Comparison of ENCODE assay signal across 25 cellular contexts in the genomic region with DNA sequence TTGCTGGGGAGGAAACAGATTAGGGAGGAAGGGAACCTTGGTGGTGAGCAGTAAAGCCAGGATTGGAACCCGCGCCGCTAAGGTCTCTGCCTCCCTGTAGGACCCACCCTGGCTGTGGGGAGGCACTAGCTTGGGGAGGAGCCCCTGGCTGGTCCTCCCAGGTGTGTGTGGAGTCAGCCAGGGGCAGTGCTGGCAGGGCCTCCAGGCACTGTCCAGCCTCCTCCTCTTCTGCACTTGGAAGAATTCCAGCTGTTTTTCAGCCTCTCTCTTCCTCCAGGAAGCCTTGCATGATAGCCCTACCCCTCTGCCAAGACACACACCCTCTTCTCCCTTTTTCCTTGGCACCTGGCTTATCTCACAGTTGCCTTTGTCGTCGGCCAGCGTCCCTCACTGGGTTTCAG. TPM values are rescaled to one million over a fixed set of nuclear protein-coding genes. Genes with fewer than 3 reads are reported as not detected.
DNase-seq lines count a peak whose midpoint lies in the region; ATAC-seq, FAIRE-seq and TF ChIP-seq lines count a peak whose summit lies in the region.
"Had no signal": no experiment of that assay in that cellular context is flagged by ENCODE, and none has a peak within 500 bp of the region (broad histone marks: within the 10 kb centered on the region; RNA-seq: fewer than 3 reads in every experiment).

No MANE protein-coding gene starts in this region.

- TF ChIP-seq CTCF in K562 (IDR thresholded peaks at IDR 0.05 in 2 of 3, conservative IDR thresholded peaks at IDR 0.05 in 1 of 3; ENCODE audit: insufficient read depth in 2 of 3, low read depth in 1 of 3, low read length in 3 of 3), result no peak
- no peak for TF ChIP-seq CTCF in lower lobe of right lung (IDR thresholded peaks at IDR 0.05)

- no peak for FAIRE-seq in K562 (lab: Jason Lieb, UNC)

- CTCF ChIA-PET in K562 (lab: Yijun Ruan, JAX; ENCODE audit: low intra/inter-chr PET ratio), result no interaction called here

- peaks cover 8% of the 10 kb centered on the region; the same call in 1 of the 3 replicates for H3K79me2 ChIP-seq in K562 (ENCODE audit: control insufficient read depth, insufficient read depth, low read length)

- POLR2A ChIA-PET in K562 (lab: Yijun Ruan, JAX), result interaction anchor here (1.1 to 1.4 kb wide), 4 partner anchors 9 to 95 kb away, joined by 4 to 6 read pairs (median 5); no protein-coding TSS in a partner anchor

- TF ChIP-seq RAD21 in K562 (CRISPR knock-in tag; conservative IDR thresholded peaks at IDR 0.05 in 1 of 2, IDR thresholded peaks at IDR 0.05 in 1 of 2), result no peak

- no peak for TF ChIP-seq POLR2A in K562 (conservative IDR thresholded peaks at IDR 0.05)

- H3K4me3 ChIP-seq in K562 (no peak overlapping the region), lower lobe of right lung (no peak overlapping the region)
- H3K4me3 ChIP-seq: MG63 had no signal

- H3K4me2 ChIP-seq in K562 (ENCODE audit: insufficient read depth, low read length), result no peak overlapping the region

- no peak overlapping the region for H3K4me3 Mint-ChIP-seq in T-helper 1 cell treated with Interleukin-12 subunit alpha and Interleukin-12 subunit beta and Interleukin-4 antibody, amounts not matched to agents 30 μg/mL and 1 μg/mL, for 36 hours
- no peak overlapping the region for H3K4me3 Mint-ChIP-seq in stimulated activated effector memory CD8-positive, alpha-beta T cell treated with anti-CD3 and anti-CD28 coated beads, Interleukin-12 subunit alpha, Interleukin-12 subunit beta, amount 100 ng/mL, for 72 hours
- H3K4me3 Mint-ChIP-seq: activated B cell treated with CpG ODN at 0.5 μM for 24 hours; activated CD8-positive, alpha-beta T cell treated with anti-CD3 and anti-CD28 coated beads, Interleukin-2, amount 10 ng/mL, durations not matched to agents 7 days and 5 days; activated naive CD8-positive, alpha-beta T cell treated with anti-CD3 and anti-CD28 coated beads for 36 hours had no signal

- 60% methylated on average over 6 of the region's 6 CpGs for WGBS in K562 (ENCODE audit: insufficient coverage, low coverage, missing lambda C conversion rate)

- intact Hi-C loops in K562 (cut with micrococcal nuclease), result no loop called here
- intact Hi-C loops in lower lobe of right lung (cut with DNase I), result no loop called here

- no peak for TF ChIP-seq EP300 in K562 (IDR thresholded peaks at IDR 0.05; ENCODE audit: low read length)

- H3K27me3 ChIP-seq in K562 (ENCODE audit: control insufficient read depth in 2 of 2, insufficient read depth in 2 of 2, low read length in 2 of 2), result no peaks in the 10 kb centered on the region
- no peaks in the 10 kb centered on the region for H3K27me3 ChIP-seq in lower lobe of right lung (ENCODE audit: low read depth)
- H3K27me3 ChIP-seq: MG63 had no signal

- H3K9me3 ChIP-seq in K562 (replicated peaks; ENCODE audit: control insufficient read depth, insufficient read depth, low read depth, low read length) (no peaks in the 10 kb centered on the region), lower lobe of right lung (no peaks in the 10 kb centered on the region)
- H3K9me3 ChIP-seq: MG63 had no signal

- no peaks in the 10 kb centered on the region for H3K9me1 ChIP-seq in K562 (ENCODE audit: control insufficient read depth, insufficient read depth, low read length)

- no peaks in the 10 kb centered on the region for H3K27me3 Mint-ChIP-seq in T-helper 1 cell treated with Interleukin-12 subunit alpha and Interleukin-12 subunit beta and Interleukin-4 antibody, amounts not matched to agents 30 μg/mL and 1 μg/mL, for 36 hours (ENCODE audit: low read depth)
- H3K27me3 Mint-ChIP-seq: activated B cell treated with CpG ODN at 0.5 μM for 24 hours; activated naive CD8-positive, alpha-beta T cell treated with anti-CD3 and anti-CD28 coated beads for 36 hours had no signal

- H3K27ac ChIP-seq in K562 (ENCODE audit: extremely low read depth, low read depth, low read length) (peak overlapping the region; percentile 64), lower lobe of right lung (peak overlapping the region; percentile 58)
- H3K27ac ChIP-seq: epithelial cell of prostate had no signal

- no peaks in the 10 kb centered on the region for H3K36me3 ChIP-seq in K562 (ENCODE audit: control insufficient read depth, insufficient read depth, low read length)
- H3K36me3 ChIP-seq in lower lobe of right lung, result no peaks in the 10 kb centered on the region
- H3K36me3 ChIP-seq: MG63 had no signal

- H3K4me1 ChIP-seq in K562 (replicated peaks in 1 of 2; ENCODE audit: control insufficient read depth in 2 of 2, insufficient read depth in 2 of 2, low read length in 2 of 2) (peaks cover 74 to 90% of the 10 kb centered on the region in 2 experiments), lower lobe of right lung (peaks cover 69% of the 10 kb centered on the region)

- in situ Hi-C loops in K562 (cut with MboI), result no loop called here
- in situ Hi-C loops in KBM-7 (cut with MboI; ENCODE audit: low pct_unique_long_range_greater_than_20kb, low sequenced_read_pairs), result no loop called here

- H3K9ac ChIP-seq in K562 (ENCODE audit: insufficient read depth in 1 of 2, low read depth in 2 of 2, low read length in 2 of 2), result peak overlapping the region; percentile 48 to 86

- no peaks in the 10 kb centered on the region for H4K20me1 ChIP-seq in K562 (replicated peaks; ENCODE audit: control insufficient read depth, insufficient read depth, low read length)

- H3K36me3 Mint-ChIP-seq in T-helper 1 cell treated with Interleukin-12 subunit alpha and Interleukin-12 subunit beta and Interleukin-4 antibody, amounts not matched to agents 30 μg/mL and 1 μg/mL, for 36 hours (ENCODE audit: low read depth), result peaks cover 5% of the 10 kb centered on the region
- no peaks in the 10 kb centered on the region for H3K36me3 Mint-ChIP-seq in stimulated activated effector memory CD8-positive, alpha-beta T cell treated with anti-CD3 and anti-CD28 coated beads, Interleukin-12 subunit alpha, Interleukin-12 subunit beta, amount 100 ng/mL, for 72 hours
- H3K36me3 Mint-ChIP-seq: activated naive CD8-positive, alpha-beta T cell treated with anti-CD3 and anti-CD28 coated beads for 36 hours had no signal

- ATAC-seq in K562 (no peak), lower lobe of right lung (no peak), GM21381 (IDR thresholded peaks at IDR 0.05; ENCODE audit: unreplicated experiment) (no peak), HG02571 (IDR thresholded peaks at IDR 0.05; ENCODE audit: unreplicated experiment) (no peak)
- ATAC-seq in stimulated activated effector memory CD8-positive, alpha-beta T cell treated with anti-CD3 and anti-CD28 coated beads, Interleukin-12 subunit alpha, Interleukin-12 subunit beta, amount 100 ng/mL, for 72 hours, result peak; percentile 27
- ATAC-seq: activated CD8-positive, alpha-beta T cell treated with anti-CD3 and anti-CD28 coated beads, Interleukin-2, amount 10 ng/mL, durations not matched to agents 7 days and 5 days had no signal

- H3K9me3 Mint-ChIP-seq in T-helper 1 cell treated with Interleukin-12 subunit alpha and Interleukin-12 subunit beta and Interleukin-4 antibody, amounts not matched to agents 30 μg/mL and 1 μg/mL, for 36 hours, result no peaks in the 10 kb centered on the region
- no peaks in the 10 kb centered on the region for H3K9me3 Mint-ChIP-seq in stimulated activated effector memory CD8-positive, alpha-beta T cell treated with anti-CD3 and anti-CD28 coated beads, Interleukin-12 subunit alpha, Interleukin-12 subunit beta, amount 100 ng/mL, for 72 hours
- H3K9me3 Mint-ChIP-seq: activated B cell treated with CpG ODN at 0.5 μM for 24 hours; activated naive CD8-positive, alpha-beta T cell treated with anti-CD3 and anti-CD28 coated beads for 36 hours had no signal

- peak overlapping the region; percentile 78 for H3K27ac Mint-ChIP-seq in T-helper 1 cell treated with Interleukin-12 subunit alpha and Interleukin-12 subunit beta and Interleukin-4 antibody, amounts not matched to agents 30 μg/mL and 1 μg/mL, for 36 hours
- no peak overlapping the region for H3K27ac Mint-ChIP-seq in stimulated activated effector memory CD8-positive, alpha-beta T cell treated with anti-CD3 and anti-CD28 coated beads, Interleukin-12 subunit alpha, Interleukin-12 subunit beta, amount 100 ng/mL, for 72 hours
- H3K27ac Mint-ChIP-seq: activated B cell treated with CpG ODN at 0.5 μM for 24 hours; activated CD8-positive, alpha-beta T cell treated with anti-CD3 and anti-CD28 coated beads, Interleukin-2, amount 10 ng/mL, durations not matched to agents 7 days and 5 days; activated naive CD8-positive, alpha-beta T cell treated with anti-CD3 and anti-CD28 coated beads for 36 hours had no signal

- H3K4me1 Mint-ChIP-seq in T-helper 1 cell treated with Interleukin-12 subunit alpha and Interleukin-12 subunit beta and Interleukin-4 antibody, amounts not matched to agents 30 μg/mL and 1 μg/mL, for 36 hours (ENCODE audit: low read depth), result peaks cover 30% of the 10 kb centered on the region
- no peaks in the 10 kb centered on the region for H3K4me1 Mint-ChIP-seq in stimulated activated effector memory CD8-positive, alpha-beta T cell treated with anti-CD3 and anti-CD28 coated beads, Interleukin-12 subunit alpha, Interleukin-12 subunit beta, amount 100 ng/mL, for 72 hours

- H2AFZ ChIP-seq in K562 (ENCODE audit: low read depth, low read length), result peak overlapping the region; percentile 43; the same call in 1 of the 2 replicates

- no TSS peak for BruUV-seq in K562 (replicated peaks; lab: Mats Ljungman, UMichigan)

- no peak for DNase-seq in T-helper 1 cell
- peak in 1 of 4 experiments; percentile 44 for DNase-seq in K562 (ENCODE audit: extremely low read depth in 1 of 4, low spot score in 3 of 4)
- DNase-seq in lower lobe of right lung, result no peak
- DNase-seq in stimulated activated effector memory CD8-positive, alpha-beta T cell treated with anti-CD3 and anti-CD28 coated beads, Interleukin-12 subunit alpha, Interleukin-12 subunit beta, amount 100 ng/mL, for 72 hours (ENCODE audit: low spot score in 2 of 2), result no peak
- no peak for DNase-seq in KBM-7
- DNase-seq: activated B cell treated with CpG ODN at 0.5 μM for 24 hours; activated CD8-positive, alpha-beta T cell treated with anti-CD3 and anti-CD28 coated beads, Interleukin-2, amount 10 ng/mL, durations not matched to agents 7 days and 5 days; activated naive CD8-positive, alpha-beta T cell treated with anti-CD3 and anti-CD28 coated beads for 36 hours; activated T-cell treated with anti-CD3 and anti-CD28 coated beads, Interleukin-2, amount 50 U/mL, for 48 hours; C1 segment of cervical spinal cord; DMS79 treated with DMSO at 0.1 percent for 48 hours; foreskin melanocyte; MG63; NCI-H1694; NCI-H446; NK-92 treated with Interleukin-12 subunit alpha and Interleukin-12 subunit beta, amount 100 ng/mL, for 24 hours; RPMI8226 had no signal

RNA-seq across cellular contexts. Expression of gene TMEM235, which starts 34.8 kb away (rescaled TPM):
- total RNA-seq in K562 (2011; cell fraction: chromatin; rRNA removed; ENCODE audit: low replicate concordance), result not detected in 2 replicates
- 0.17 TPM in 1 of 2 replicates, not detected in the other for total RNA-seq in K562 (2011; cell fraction: nucleolus; rRNA removed)
- not detected in 2 replicates for total RNA-seq in K562 (2011; cell fraction: nucleoplasm; rRNA removed)
- total RNA-seq in K562 (2014; rRNA removed), result not detected in 2 replicates
- total RNA-seq in K562 (2014; rRNA removed; fragmentation: Illumina TruSeq; extraction: Trizol), result not detected in 2 replicates
- not detected in 2 replicates for total RNA-seq in K562 (2015; rRNA removed; fragmentation: Illumina TruSeq; extraction: Trizol)
- not detected in 2 replicates for total RNA-seq in K562 (2021)
- polyA plus RNA-seq in K562 (2011; rRNA removed), result not detected in 2 replicates
- not detected in 2 replicates for polyA plus RNA-seq in K562 (2011; cell fraction: cytosol; rRNA removed)
- polyA plus RNA-seq in K562 (2011; cell fraction: nucleus; rRNA removed), result not detected in 2 replicates
- polyA plus RNA-seq in K562 (2012), result not detected in 2 replicates
- not detected in 2 replicates for polyA plus RNA-seq in K562 (2014; fragmentation: Illumina TruSeq; extraction: Trizol)
- not detected for polyA plus RNA-seq in K562 (2014; fragmentation: Nextera tagmentation; extraction: Ambion mirVana)
- polyA plus RNA-seq in K562 (2014; rRNA removed), result not detected in 2 replicates
- polyA minus RNA-seq in K562 (2011; rRNA and poly(A)+ RNA removed), result not detected in 2 replicates
- not detected in 2 replicates for polyA minus RNA-seq in K562 (2011; cell fraction: cytosol; rRNA and poly(A)+ RNA removed)
- polyA minus RNA-seq in K562 (2011; cell fraction: nucleus; rRNA and poly(A)+ RNA removed), result not detected in 2 replicates
- total RNA-seq in lower lobe of right lung, result not detected
- total RNA-seq: A673; activated B cell treated with CpG ODN at 0.5 μM for 24 hours; activated CD8-positive, alpha-beta T cell treated with anti-CD3 and anti-CD28 coated beads, Interleukin-2, amount 10 ng/mL, durations not matched to agents 7 days and 5 days; activated naive CD8-positive, alpha-beta T cell treated with anti-CD3 and anti-CD28 coated beads for 36 hours; myocyte; posterior vena cava; temporal lobe had no signal

RNA-seq across cellular contexts. Expression of gene BIRC5, which starts 52.2 kb away (rescaled TPM):
- total RNA-seq in K562 (2011; cell fraction: chromatin; rRNA removed; ENCODE audit: low replicate concordance), result 88.6 and 104 TPM in 2 replicates
- 92.8 and 99.1 TPM in 2 replicates for total RNA-seq in K562 (2011; cell fraction: nucleolus; rRNA removed)
- total RNA-seq in K562 (2011; cell fraction: nucleoplasm; rRNA removed), result 114 and 121 TPM in 2 replicates
- total RNA-seq in K562 (2014; rRNA removed) (114 and 140 TPM in 2 replicates), K562 (2014; rRNA removed; fragmentation: Illumina TruSeq; extraction: Trizol) (79.1 and 79.9 TPM in 2 replicates), K562 (2015; rRNA removed; fragmentation: Illumina TruSeq; extraction: Trizol) (101 and 106 TPM in 2 replicates), K562 (2021) (101 and 104 TPM in 2 replicates), lower lobe of right lung (1.8 TPM)
- polyA plus RNA-seq in K562 (2011; rRNA removed) (61.4 and 64.4 TPM in 2 replicates), K562 (2014; fragmentation: Illumina TruSeq; extraction: Trizol) (74.6 and 88.8 TPM in 2 replicates), K562 (2014; fragmentation: Nextera tagmentation; extraction: Ambion mirVana) (100 to 1,000 TPM in 1 of 2 experiments, 10 to 100 TPM in 1; 98.2 to 107 TPM), K562 (2014; rRNA removed) (127 and 155 TPM in 2 replicates)
- polyA plus RNA-seq in K562 (2011; cell fraction: cytosol; rRNA removed), result 55.7 and 67.4 TPM in 2 replicates
- 37.3 and 40.7 TPM in 2 replicates for polyA plus RNA-seq in K562 (2011; cell fraction: nucleus; rRNA removed)
- 67.7 and 78.4 TPM in 2 replicates for polyA plus RNA-seq in K562 (2012)
- 83.8 and 87.5 TPM in 2 replicates for polyA minus RNA-seq in K562 (2011; rRNA and poly(A)+ RNA removed)
- 34.3 and 38.4 TPM in 2 replicates for polyA minus RNA-seq in K562 (2011; cell fraction: cytosol; rRNA and poly(A)+ RNA removed)
- polyA minus RNA-seq in K562 (2011; cell fraction: nucleus; rRNA and poly(A)+ RNA removed), result 36.9 and 58.9 TPM in 2 replicates

Comparison
In these comparisons a context has a peak if more than half of its experiments do, and no peak if none do; other contexts are left out.
1. RNA of gene BIRC5, which starts 52.2 kb away (total RNA-seq): 79.1 to 140 TPM in K562; 1.8 TPM in lower lobe of right lung (single experiment); every median in the first group is over 10 times any median in the second.